In the genomic region with DNA sequence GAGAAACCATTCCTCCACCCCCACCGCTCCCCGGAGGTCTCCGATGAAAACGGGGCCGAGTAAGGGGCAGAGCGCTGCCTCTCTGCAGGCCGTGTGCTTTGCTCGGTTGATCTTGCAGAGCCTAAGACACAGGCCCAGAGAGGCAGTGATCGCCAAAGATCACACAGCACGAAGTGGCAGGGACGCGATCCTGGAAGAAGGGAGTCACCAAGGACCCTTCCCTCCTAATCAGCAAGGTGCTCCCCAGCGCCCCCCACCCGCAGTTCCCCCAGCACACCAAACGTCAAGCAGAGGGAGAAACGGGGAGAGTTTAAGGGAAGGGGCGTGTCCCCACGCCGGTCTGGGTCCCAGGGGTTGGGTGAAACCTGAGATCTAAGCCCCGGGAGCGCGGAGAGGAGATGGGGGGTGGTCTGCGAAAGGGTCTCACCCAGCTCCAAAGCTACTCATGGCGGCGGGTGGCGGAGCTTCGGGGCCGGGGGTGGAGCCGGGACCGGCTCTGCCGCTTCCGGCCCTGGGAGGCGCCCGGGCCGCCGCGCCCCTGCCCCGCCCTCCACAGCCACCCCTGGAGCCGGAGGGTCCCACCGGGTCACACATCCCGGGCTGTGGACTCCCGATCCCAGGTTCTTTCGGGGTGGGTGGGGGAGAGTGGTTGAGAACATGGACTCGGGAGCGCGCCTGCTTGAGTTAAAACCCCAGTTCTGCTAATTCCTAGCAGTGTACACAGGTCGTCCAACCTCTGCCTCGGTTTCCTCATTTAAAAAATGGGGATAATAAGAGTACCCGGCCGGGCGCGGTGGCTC, we compare ENCODE assay signal across 2 cellular contexts.
TF ChIP-seq lines count a peak whose summit lies in the region.

A gene with protein sequence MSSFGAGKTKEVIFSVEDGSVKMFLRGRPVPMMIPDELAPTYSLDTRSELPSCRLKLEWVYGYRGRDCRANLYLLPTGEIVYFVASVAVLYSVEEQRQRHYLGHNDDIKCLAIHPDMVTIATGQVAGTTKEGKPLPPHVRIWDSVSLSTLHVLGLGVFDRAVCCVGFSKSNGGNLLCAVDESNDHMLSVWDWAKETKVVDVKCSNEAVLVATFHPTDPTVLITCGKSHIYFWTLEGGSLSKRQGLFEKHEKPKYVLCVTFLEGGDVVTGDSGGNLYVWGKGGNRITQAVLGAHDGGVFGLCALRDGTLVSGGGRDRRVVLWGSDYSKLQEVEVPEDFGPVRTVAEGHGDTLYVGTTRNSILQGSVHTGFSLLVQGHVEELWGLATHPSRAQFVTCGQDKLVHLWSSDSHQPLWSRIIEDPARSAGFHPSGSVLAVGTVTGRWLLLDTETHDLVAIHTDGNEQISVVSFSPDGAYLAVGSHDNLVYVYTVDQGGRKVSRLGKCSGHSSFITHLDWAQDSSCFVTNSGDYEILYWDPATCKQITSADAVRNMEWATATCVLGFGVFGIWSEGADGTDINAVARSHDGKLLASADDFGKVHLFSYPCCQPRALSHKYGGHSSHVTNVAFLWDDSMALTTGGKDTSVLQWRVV (minus strand): TSS at position 468 of the 800 bp plus-strand sequence. CDS start 21 bp downstream, at position 447.

TF ChIP-seq in WTC11, 78 proteins besides CTCF, POLR2A, EP300 and RAD21 (continues in another document):
- TF ChIP-seq, protein P1, sequence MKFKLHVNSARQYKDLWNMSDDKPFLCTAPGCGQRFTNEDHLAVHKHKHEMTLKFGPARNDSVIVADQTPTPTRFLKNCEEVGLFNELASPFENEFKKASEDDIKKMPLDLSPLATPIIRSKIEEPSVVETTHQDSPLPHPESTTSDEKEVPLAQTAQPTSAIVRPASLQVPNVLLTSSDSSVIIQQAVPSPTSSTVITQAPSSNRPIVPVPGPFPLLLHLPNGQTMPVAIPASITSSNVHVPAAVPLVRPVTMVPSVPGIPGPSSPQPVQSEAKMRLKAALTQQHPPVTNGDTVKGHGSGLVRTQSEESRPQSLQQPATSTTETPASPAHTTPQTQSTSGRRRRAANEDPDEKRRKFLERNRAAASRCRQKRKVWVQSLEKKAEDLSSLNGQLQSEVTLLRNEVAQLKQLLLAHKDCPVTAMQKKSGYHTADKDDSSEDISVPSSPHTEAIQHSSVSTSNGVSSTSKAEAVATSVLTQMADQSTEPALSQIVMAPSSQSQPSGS (CRISPR knock-in tag; IDR thresholded peaks at IDR 0.05; ENCODE audit: borderline replicate concordance, low read depth) = no peak
- 0 out of 2 replicates have a peak, but pooled peaks have one; percentile 42 for TF ChIP-seq PRRX2 (CRISPR knock-in tag; IDR thresholded peaks at IDR 0.05)
- no peak for TF ChIP-seq HMGA2 (CRISPR knock-in tag; IDR thresholded peaks at IDR 0.05)
- TF ChIP-seq SMAD3 (CRISPR knock-in tag; IDR thresholded peaks at IDR 0.05; ENCODE audit: borderline replicate concordance) = peak; percentile 87; the same call in 1 of the 2 replicates
- no peak for TF ChIP-seq ZNF121 (CRISPR knock-in tag; IDR thresholded peaks at IDR 0.05)
- TF ChIP-seq FOXP1 (CRISPR knock-in tag; IDR thresholded peaks at IDR 0.05; ENCODE audit: borderline replicate concordance) = no peak
- TF ChIP-seq, protein P2, sequence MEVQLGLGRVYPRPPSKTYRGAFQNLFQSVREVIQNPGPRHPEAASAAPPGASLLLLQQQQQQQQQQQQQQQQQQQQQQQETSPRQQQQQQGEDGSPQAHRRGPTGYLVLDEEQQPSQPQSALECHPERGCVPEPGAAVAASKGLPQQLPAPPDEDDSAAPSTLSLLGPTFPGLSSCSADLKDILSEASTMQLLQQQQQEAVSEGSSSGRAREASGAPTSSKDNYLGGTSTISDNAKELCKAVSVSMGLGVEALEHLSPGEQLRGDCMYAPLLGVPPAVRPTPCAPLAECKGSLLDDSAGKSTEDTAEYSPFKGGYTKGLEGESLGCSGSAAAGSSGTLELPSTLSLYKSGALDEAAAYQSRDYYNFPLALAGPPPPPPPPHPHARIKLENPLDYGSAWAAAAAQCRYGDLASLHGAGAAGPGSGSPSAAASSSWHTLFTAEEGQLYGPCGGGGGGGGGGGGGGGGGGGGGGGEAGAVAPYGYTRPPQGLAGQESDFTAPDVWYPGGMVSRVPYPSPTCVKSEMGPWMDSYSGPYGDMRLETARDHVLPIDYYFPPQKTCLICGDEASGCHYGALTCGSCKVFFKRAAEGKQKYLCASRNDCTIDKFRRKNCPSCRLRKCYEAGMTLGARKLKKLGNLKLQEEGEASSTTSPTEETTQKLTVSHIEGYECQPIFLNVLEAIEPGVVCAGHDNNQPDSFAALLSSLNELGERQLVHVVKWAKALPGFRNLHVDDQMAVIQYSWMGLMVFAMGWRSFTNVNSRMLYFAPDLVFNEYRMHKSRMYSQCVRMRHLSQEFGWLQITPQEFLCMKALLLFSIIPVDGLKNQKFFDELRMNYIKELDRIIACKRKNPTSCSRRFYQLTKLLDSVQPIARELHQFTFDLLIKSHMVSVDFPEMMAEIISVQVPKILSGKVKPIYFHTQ (CRISPR knock-in tag; IDR thresholded peaks at IDR 0.05) = no peak
- 0 out of 2 replicates have a peak, but pooled peaks have one; percentile 26 for TF ChIP-seq CREM (CRISPR knock-in tag; IDR thresholded peaks at IDR 0.05)
- peak; percentile 75; the same call in 1 of the 2 replicates for TF ChIP-seq GTF2I (CRISPR knock-in tag; conservative IDR thresholded peaks at IDR 0.05)
- TF ChIP-seq, protein P3, sequence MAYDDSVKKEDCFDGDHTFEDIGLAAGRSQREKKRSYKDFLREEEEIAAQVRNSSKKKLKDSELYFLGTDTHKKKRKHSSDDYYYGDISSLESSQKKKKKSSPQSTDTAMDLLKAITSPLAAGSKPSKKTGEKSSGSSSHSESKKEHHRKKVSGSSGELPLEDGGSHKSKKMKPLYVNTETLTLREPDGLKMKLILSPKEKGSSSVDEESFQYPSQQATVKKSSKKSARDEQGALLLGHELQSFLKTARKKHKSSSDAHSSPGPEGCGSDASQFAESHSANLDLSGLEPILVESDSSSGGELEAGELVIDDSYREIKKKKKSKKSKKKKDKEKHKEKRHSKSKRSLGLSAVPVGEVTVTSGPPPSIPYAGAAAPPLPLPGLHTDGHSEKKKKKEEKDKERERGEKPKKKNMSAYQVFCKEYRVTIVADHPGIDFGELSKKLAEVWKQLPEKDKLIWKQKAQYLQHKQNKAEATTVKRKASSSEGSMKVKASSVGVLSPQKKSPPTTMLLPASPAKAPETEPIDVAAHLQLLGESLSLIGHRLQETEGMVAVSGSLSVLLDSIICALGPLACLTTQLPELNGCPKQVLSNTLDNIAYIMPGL (CRISPR knock-in tag; IDR thresholded peaks at IDR 0.05) = peak; percentile 81
- TF ChIP-seq, protein P4, sequence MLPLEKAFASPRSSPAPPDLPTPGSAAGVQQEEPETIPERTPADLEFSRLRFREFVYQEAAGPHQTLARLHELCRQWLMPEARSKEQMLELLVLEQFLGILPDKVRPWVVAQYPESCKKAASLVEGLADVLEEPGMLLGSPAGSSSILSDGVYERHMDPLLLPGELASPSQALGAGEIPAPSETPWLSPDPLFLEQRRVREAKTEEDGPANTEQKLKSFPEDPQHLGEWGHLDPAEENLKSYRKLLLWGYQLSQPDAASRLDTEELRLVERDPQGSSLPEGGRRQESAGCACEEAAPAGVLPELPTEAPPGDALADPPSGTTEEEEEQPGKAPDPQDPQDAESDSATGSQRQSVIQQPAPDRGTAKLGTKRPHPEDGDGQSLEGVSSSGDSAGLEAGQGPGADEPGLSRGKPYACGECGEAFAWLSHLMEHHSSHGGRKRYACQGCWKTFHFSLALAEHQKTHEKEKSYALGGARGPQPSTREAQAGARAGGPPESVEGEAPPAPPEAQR (CRISPR knock-in tag; IDR thresholded peaks at IDR 0.05) = no peak
- no peak for TF ChIP-seq ZBTB21 (CRISPR knock-in tag; IDR thresholded peaks at IDR 0.05; ENCODE audit: borderline replicate concordance)
- no peak for TF ChIP-seq MXD4 (CRISPR knock-in tag; IDR thresholded peaks at IDR 0.05; ENCODE audit: borderline replicate concordance)
- TF ChIP-seq ETV6 (CRISPR knock-in tag; IDR thresholded peaks at IDR 0.05) = peak; percentile 41; the same call in 1 of the 2 replicates
- TF ChIP-seq ZNF263 (CRISPR knock-in tag; IDR thresholded peaks at IDR 0.05; ENCODE audit: low read depth) = peak; percentile 74; the same call in 1 of the 2 replicates
- TF ChIP-seq, protein P5, sequence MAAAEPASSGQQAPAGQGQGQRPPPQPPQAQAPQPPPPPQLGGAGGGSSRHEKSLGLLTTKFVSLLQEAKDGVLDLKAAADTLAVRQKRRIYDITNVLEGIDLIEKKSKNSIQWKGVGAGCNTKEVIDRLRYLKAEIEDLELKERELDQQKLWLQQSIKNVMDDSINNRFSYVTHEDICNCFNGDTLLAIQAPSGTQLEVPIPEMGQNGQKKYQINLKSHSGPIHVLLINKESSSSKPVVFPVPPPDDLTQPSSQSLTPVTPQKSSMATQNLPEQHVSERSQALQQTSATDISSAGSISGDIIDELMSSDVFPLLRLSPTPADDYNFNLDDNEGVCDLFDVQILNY (CRISPR knock-in tag; IDR thresholded peaks at IDR 0.05) = peak; percentile 78

TF ChIP-seq in HepG2, 621 proteins besides CTCF, POLR2A, EP300 and RAD21 (continued from another document and continues in another):
- TF ChIP-seq, protein P6, sequence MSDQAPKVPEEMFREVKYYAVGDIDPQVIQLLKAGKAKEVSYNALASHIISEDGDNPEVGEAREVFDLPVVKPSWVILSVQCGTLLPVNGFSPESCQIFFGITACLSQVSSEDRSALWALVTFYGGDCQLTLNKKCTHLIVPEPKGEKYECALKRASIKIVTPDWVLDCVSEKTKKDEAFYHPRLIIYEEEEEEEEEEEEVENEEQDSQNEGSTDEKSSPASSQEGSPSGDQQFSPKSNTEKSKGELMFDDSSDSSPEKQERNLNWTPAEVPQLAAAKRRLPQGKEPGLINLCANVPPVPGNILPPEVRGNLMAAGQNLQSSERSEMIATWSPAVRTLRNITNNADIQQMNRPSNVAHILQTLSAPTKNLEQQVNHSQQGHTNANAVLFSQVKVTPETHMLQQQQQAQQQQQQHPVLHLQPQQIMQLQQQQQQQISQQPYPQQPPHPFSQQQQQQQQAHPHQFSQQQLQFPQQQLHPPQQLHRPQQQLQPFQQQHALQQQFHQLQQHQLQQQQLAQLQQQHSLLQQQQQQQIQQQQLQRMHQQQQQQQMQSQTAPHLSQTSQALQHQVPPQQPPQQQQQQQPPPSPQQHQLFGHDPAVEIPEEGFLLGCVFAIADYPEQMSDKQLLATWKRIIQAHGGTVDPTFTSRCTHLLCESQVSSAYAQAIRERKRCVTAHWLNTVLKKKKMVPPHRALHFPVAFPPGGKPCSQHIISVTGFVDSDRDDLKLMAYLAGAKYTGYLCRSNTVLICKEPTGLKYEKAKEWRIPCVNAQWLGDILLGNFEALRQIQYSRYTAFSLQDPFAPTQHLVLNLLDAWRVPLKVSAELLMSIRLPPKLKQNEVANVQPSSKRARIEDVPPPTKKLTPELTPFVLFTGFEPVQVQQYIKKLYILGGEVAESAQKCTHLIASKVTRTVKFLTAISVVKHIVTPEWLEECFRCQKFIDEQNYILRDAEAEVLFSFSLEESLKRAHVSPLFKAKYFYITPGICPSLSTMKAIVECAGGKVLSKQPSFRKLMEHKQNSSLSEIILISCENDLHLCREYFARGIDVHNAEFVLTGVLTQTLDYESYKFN (CRISPR knock-in tag; conservative IDR thresholded peaks at IDR 0.05) = 0 out of 2 replicates have a peak, but pooled peaks have one; percentile 17
- TF ChIP-seq ZNF878 (CRISPR knock-in tag; IDR thresholded peaks at IDR 0.05) (no peak), ZNF33A (CRISPR knock-in tag; IDR thresholded peaks at IDR 0.05; ENCODE audit: borderline replicate concordance) (no peak), ZSCAN20 (CRISPR knock-in tag; IDR thresholded peaks at IDR 0.05; ENCODE audit: borderline replicate concordance) (no peak), ZNF713 (CRISPR knock-in tag; IDR thresholded peaks at IDR 0.05) (no peak), CBX2 (IDR thresholded peaks at IDR 0.05; ENCODE audit: low read depth, low read length) (no peak), CBX2 (CRISPR knock-in tag; IDR thresholded peaks at IDR 0.05; ENCODE audit: low read depth) (no peak), ZSCAN21 (CRISPR knock-in tag; IDR thresholded peaks at IDR 0.05; ENCODE audit: borderline replicate concordance) (no peak), ZFP82 (CRISPR knock-in tag; IDR thresholded peaks at IDR 0.05; ENCODE audit: borderline replicate concordance) (no peak), ZNF782 (CRISPR knock-in tag; IDR thresholded peaks at IDR 0.05; ENCODE audit: borderline replicate concordance) (0 out of 2 replicates have a peak, but pooled peaks have one; percentile 11), ZNF121 (CRISPR knock-in tag; IDR thresholded peaks at IDR 0.05) (no peak), SAP130 (CRISPR knock-in tag; IDR thresholded peaks at IDR 0.05; ENCODE audit: low read depth) (peak; percentile 55)
- TF ChIP-seq, protein P7, sequence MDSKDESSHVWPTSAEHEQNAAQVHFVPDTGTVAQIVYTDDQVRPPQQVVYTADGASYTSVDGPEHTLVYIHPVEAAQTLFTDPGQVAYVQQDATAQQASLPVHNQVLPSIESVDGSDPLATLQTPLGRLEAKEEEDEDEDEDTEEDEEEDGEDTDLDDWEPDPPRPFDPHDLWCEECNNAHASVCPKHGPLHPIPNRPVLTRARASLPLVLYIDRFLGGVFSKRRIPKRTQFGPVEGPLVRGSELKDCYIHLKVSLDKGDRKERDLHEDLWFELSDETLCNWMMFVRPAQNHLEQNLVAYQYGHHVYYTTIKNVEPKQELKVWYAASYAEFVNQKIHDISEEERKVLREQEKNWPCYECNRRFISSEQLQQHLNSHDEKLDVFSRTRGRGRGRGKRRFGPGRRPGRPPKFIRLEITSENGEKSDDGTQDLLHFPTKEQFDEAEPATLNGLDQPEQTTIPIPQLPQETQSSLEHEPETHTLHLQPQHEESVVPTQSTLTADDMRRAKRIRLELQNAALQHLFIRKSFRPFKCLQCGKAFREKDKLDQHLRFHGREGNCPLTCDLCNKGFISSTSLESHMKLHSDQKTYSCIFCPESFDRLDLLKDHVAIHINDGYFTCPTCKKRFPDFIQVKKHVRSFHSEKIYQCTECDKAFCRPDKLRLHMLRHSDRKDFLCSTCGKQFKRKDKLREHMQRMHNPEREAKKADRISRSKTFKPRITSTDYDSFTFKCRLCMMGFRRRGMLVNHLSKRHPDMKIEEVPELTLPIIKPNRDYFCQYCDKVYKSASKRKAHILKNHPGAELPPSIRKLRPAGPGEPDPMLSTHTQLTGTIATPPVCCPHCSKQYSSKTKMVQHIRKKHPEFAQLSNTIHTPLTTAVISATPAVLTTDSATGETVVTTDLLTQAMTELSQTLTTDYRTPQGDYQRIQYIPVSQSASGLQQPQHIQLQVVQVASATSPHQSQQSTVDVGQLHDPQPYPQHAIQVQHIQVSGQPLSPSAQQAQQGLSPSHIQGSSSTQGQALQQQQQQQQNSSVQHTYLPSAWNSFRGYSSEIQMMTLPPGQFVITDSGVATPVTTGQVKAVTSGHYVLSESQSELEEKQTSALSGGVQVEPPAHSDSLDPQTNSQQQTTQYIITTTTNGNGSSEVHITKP (CRISPR knock-in tag; IDR thresholded peaks at IDR 0.05; ENCODE audit: low read depth) = no peak
- TF ChIP-seq, protein P8, sequence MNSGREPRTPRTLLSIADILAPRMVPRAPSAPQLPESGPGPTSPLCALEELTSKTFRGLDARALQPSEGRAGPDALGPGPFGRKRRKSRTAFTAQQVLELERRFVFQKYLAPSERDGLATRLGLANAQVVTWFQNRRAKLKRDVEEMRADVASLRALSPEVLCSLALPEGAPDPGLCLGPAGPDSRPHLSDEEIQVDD (CRISPR knock-in tag; IDR thresholded peaks at IDR 0.05; ENCODE audit: borderline replicate concordance) = no peak
- TF ChIP-seq, protein P9, sequence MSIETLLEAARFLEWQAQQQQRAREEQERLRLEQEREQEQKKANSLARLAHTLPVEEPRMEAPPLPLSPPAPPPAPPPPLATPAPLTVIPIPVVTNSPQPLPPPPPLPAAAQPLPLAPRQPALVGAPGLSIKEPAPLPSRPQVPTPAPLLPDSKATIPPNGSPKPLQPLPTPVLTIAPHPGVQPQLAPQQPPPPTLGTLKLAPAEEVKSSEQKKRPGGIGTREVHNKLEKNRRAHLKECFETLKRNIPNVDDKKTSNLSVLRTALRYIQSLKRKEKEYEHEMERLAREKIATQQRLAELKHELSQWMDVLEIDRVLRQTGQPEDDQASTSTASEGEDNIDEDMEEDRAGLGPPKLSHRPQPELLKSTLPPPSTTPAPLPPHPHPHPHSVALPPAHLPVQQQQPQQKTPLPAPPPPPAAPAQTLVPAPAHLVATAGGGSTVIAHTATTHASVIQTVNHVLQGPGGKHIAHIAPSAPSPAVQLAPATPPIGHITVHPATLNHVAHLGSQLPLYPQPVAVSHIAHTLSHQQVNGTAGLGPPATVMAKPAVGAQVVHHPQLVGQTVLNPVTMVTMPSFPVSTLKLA (IDR thresholded peaks at IDR 0.05) = no peak
